Comparison of ENCODE assay signal across 21 cellular contexts in the genomic region with DNA sequence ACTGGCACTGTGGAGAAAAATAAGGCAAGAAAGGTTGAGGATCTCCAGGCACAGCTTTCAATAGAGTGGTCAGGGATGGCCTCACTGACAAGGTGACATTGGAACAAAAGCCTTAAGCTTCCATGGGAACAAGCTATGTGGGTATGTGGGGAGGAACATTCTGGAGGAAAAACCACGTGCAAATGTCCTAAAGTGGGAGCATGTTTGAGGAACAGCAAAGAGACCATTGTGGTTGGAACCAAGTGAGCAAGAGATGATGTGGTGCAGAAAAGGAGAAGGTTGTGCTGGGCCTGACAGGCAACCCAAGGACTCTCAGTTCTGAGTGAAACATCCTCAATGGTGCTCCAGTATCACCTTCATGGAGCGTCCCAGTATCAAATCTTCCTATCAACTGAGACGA.
"Had no signal": no experiment of that assay in that cellular context is flagged by ENCODE, and none has a peak within 500 bp of the region (broad histone marks: within the 10 kb centered on the region; RNA-seq: fewer than 3 reads in every experiment).

No MANE protein-coding gene starts in this region.

- H3K9me3 ChIP-seq: heart left ventricle, mucosa of descending colon, tibial artery, upper lobe of left lung, vagina had no signal

- H3K9me3 Mint-ChIP-seq: natural killer cell had no signal

- H3K4me3 ChIP-seq: coronary artery, heart left ventricle, mucosa of descending colon, skin epidermis, tibial artery, upper lobe of left lung, vagina had no signal

- H3K27ac ChIP-seq: coronary artery, heart left ventricle, skin epidermis, tibial artery, upper lobe of left lung, vagina had no signal

- ATAC-seq: esophagus mucosa, heart left ventricle, mucosa of descending colon, natural killer cell, sciatic nerve had no signal

- H3K27me3 ChIP-seq: heart left ventricle, tibial artery, upper lobe of left lung, vagina had no signal

- FAIRE-seq: endometrium, frontal cortex had no signal

- H3K36me3 Mint-ChIP-seq: natural killer cell had no signal

- H3K4me3 Mint-ChIP-seq: natural killer cell, neural crest cell had no signal

- DNase-seq: effector memory CD4-positive, alpha-beta T cell; heart left ventricle; hippocampal formation; kidney glomerular epithelial cell; mammary epithelial cell; mucosa of descending colon; natural killer cell; posterior cingulate gyrus; stimulated activated CD4-positive, alpha-beta T cell treated with anti-CD3 and anti-CD28 coated beads, Interleukin-12 subunit alpha, Interleukin-12 subunit beta, amount 100 ng/mL, for 4 hours; stimulated activated CD4-positive, alpha-beta T cell treated with anti-CD3 and anti-CD28 coated beads, Interleukin-2, amount 100 ng/mL, for 48 hours; tibial artery; upper lobe of left lung had no signal

- H3K36me3 ChIP-seq: heart left ventricle, tibial artery, upper lobe of left lung, vagina had no signal

- H3K27ac Mint-ChIP-seq: stimulated activated naive CD8-positive, alpha-beta T cell treated with anti-CD3 and anti-CD28 coated beads, Interleukin-15, Interleukin-2, amounts not matched to agents 100 ng/mL and 50 ng/mL, for 24 hours had no signal
